In the genomic region with DNA sequence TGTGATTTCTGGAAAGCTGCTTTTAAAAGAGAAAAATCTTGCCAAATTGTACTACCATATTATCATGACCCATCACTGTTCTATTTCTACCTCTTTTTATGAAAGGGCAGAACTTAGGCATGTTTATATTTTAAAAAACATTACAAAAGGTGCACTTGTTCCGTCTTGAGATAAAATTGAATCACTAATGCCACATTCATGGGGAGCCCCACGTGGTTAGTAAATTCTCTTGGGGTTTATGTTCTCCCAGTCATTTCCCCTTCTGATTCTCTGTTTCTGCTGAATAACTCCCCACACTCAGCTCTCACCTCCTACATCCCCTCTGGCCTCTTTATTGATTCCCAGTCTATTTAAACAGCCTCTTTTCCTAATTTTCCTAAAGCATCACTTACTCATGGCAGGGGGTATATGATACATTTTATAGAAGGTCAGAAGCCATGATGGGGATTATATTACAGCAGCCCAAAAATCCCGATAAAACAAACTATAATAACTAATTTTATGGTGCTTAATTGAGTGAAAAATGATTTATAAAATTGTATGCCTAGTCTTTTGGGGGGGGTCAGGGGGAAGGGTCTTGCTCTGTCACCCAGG, we compare ENCODE assay signal across 1 cellular context.
A peak's percentile ranks its signal among the peaks of the same experiment; 100 is the strongest.
TF ChIP-seq lines count a peak whose summit lies in the region.

No MANE protein-coding gene starts in this region.

TF ChIP-seq in GM12878, 131 proteins besides CTCF, POLR2A, EP300 and RAD21 (continued from another document and continues in another):
- TF ChIP-seq MYB (IDR thresholded peaks at IDR 0.05; ENCODE audit: borderline replicate concordance, low read depth, low read length): no peak
- no peak for TF ChIP-seq HDGF (IDR thresholded peaks at IDR 0.05)
- TF ChIP-seq RELB (IDR thresholded peaks at IDR 0.05; ENCODE audit: low read depth): no peak; the same call in 1 of the 2 replicates
- TF ChIP-seq POU2F2 (IDR thresholded peaks at IDR 0.05; ENCODE audit: borderline replicate concordance, low read depth, low read length): no peak
- peak; percentile 19; the same call in 1 of the 2 replicates for TF ChIP-seq USF2 (IDR thresholded peaks at IDR 0.05; ENCODE audit: borderline replicate concordance, low read depth, low read length)
- no peak for TF ChIP-seq SREBF1 (IDR thresholded peaks at IDR 0.05; ENCODE audit: low read length)
- TF ChIP-seq KDM1A (IDR thresholded peaks at IDR 0.05; ENCODE audit: borderline replicate concordance): no peak
- peak; percentile 12 to 30; a peak in 2 of 4 replicates for TF ChIP-seq IKZF2 (IDR thresholded peaks at IDR 0.05)
- no peak for TF ChIP-seq ATF3 (IDR thresholded peaks at IDR 0.05; ENCODE audit: borderline replicate concordance, extremely low read depth, low read depth, low read length)
- TF ChIP-seq EZH2 (IDR thresholded peaks at IDR 0.05; ENCODE audit: borderline replicate concordance, control insufficient read depth, low read depth, low read length): no peak
- TF ChIP-seq, protein P1, sequence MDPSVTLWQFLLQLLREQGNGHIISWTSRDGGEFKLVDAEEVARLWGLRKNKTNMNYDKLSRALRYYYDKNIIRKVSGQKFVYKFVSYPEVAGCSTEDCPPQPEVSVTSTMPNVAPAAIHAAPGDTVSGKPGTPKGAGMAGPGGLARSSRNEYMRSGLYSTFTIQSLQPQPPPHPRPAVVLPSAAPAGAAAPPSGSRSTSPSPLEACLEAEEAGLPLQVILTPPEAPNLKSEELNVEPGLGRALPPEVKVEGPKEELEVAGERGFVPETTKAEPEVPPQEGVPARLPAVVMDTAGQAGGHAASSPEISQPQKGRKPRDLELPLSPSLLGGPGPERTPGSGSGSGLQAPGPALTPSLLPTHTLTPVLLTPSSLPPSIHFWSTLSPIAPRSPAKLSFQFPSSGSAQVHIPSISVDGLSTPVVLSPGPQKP (IDR thresholded peaks at IDR 0.05; ENCODE audit: low read depth, low read length): no peak
- no peak for TF ChIP-seq NR2C1 (IDR thresholded peaks at IDR 0.05)
- TF ChIP-seq ZNF687 (IDR thresholded peaks at IDR 0.05): no peak
- TF ChIP-seq NKRF (conservative IDR thresholded peaks at IDR 0.05): no peak
- TF ChIP-seq, protein P2, sequence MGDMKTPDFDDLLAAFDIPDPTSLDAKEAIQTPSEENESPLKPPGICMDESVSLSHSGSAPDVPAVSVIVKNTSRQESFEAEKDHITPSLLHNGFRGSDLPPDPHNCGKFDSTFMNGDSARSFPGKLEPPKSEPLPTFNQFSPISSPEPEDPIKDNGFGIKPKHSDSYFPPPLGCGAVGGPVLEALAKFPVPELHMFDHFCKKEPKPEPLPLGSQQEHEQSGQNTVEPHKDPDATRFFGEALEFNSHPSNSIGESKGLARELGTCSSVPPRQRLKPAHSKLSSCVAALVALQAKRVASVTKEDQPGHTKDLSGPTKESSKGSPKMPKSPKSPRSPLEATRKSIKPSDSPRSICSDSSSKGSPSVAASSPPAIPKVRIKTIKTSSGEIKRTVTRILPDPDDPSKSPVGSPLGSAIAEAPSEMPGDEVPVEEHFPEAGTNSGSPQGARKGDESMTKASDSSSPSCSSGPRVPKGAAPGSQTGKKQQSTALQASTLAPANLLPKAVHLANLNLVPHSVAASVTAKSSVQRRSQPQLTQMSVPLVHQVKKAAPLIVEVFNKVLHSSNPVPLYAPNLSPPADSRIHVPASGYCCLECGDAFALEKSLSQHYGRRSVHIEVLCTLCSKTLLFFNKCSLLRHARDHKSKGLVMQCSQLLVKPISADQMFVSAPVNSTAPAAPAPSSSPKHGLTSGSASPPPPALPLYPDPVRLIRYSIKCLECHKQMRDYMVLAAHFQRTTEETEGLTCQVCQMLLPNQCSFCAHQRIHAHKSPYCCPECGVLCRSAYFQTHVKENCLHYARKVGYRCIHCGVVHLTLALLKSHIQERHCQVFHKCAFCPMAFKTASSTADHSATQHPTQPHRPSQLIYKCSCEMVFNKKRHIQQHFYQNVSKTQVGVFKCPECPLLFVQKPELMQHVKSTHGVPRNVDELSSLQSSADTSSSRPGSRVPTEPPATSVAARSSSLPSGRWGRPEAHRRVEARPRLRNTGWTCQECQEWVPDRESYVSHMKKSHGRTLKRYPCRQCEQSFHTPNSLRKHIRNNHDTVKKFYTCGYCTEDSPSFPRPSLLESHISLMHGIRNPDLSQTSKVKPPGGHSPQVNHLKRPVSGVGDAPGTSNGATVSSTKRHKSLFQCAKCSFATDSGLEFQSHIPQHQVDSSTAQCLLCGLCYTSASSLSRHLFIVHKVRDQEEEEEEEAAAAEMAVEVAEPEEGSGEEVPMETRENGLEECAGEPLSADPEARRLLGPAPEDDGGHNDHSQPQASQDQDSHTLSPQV (IDR thresholded peaks at IDR 0.05): 0 out of 2 replicates have a peak, but pooled peaks have one; percentile 21
- no peak for TF ChIP-seq ATF2 (IDR thresholded peaks at IDR 0.05; ENCODE audit: low read length)
- TF ChIP-seq, protein P3, sequence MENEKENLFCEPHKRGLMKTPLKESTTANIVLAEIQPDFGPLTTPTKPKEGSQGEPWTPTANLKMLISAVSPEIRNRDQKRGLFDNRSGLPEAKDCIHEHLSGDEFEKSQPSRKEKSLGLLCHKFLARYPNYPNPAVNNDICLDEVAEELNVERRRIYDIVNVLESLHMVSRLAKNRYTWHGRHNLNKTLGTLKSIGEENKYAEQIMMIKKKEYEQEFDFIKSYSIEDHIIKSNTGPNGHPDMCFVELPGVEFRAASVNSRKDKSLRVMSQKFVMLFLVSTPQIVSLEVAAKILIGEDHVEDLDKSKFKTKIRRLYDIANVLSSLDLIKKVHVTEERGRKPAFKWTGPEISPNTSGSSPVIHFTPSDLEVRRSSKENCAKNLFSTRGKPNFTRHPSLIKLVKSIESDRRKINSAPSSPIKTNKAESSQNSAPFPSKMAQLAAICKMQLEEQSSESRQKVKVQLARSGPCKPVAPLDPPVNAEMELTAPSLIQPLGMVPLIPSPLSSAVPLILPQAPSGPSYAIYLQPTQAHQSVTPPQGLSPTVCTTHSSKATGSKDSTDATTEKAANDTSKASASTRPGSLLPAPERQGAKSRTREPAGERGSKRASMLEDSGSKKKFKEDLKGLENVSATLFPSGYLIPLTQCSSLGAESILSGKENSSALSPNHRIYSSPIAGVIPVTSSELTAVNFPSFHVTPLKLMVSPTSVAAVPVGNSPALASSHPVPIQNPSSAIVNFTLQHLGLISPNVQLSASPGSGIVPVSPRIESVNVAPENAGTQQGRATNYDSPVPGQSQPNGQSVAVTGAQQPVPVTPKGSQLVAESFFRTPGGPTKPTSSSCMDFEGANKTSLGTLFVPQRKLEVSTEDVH (IDR thresholded peaks at IDR 0.05; ENCODE audit: low read depth, partially characterized antibody): no peak
- TF ChIP-seq USF1 (IDR thresholded peaks at IDR 0.05; ENCODE audit: borderline replicate concordance, extremely low read length, insufficient read depth, low read depth, low read length): no peak
- TF ChIP-seq TBL1XR1 (IDR thresholded peaks at IDR 0.05; ENCODE audit: low read depth, low read length): no peak
- no peak for TF ChIP-seq BCL11A (IDR thresholded peaks at IDR 0.05; ENCODE audit: low read depth, low read length)
- TF ChIP-seq BHLHE40 (IDR thresholded peaks at IDR 0.05; ENCODE audit: borderline replicate concordance in 1 of 2, low read depth in 2 of 2, low read length in 1 of 2): no peak
- no peak for TF ChIP-seq POLR2AphosphoS2 (IDR thresholded peaks at IDR 0.05; ENCODE audit: low read depth, low read length)
